ENCODE assay signal across 1 cellular context in the genomic region with DNA sequence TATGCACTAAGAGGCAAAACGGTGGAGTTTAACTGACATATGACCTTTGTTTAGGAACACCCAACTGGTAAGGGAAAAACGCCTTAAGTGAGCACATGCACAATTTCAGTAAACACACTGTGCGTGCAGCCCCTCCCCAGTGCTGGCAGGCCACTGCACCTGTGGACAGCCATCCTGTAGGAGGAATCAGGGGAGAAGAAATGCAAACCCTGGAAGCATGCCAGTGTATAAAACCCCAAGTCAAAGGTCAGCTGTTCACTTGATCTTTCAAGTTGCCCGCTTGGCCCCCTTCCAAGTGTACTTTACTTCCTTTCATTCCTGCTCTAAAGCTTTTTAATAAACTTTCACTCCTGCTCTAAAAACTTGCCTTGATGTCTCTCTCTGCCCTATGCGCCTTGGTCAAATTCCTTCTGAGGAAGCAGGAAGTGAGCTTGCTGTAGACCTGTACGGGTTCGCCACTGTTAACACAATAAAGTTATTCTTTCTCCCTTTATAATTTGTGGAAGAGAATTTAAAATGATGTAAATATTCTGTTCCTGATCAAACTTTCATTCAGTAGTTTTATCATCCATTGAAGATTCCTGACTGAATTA.
TF ChIP-seq lines count a peak whose summit lies in the region.

No MANE protein-coding gene starts in this region.

TF ChIP-seq in WTC11, 78 proteins besides CTCF, POLR2A, EP300 and RAD21 (continued from another document):
- TF ChIP-seq, protein P1, sequence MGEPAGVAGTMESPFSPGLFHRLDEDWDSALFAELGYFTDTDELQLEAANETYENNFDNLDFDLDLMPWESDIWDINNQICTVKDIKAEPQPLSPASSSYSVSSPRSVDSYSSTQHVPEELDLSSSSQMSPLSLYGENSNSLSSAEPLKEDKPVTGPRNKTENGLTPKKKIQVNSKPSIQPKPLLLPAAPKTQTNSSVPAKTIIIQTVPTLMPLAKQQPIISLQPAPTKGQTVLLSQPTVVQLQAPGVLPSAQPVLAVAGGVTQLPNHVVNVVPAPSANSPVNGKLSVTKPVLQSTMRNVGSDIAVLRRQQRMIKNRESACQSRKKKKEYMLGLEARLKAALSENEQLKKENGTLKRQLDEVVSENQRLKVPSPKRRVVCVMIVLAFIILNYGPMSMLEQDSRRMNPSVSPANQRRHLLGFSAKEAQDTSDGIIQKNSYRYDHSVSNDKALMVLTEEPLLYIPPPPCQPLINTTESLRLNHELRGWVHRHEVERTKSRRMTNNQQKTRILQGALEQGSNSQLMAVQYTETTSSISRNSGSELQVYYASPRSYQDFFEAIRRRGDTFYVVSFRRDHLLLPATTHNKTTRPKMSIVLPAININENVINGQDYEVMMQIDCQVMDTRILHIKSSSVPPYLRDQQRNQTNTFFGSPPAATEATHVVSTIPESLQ (CRISPR knock-in tag; IDR thresholded peaks at IDR 0.05): no peak
- TF ChIP-seq E2F4 (CRISPR knock-in tag; IDR thresholded peaks at IDR 0.05; ENCODE audit: borderline replicate concordance, low read depth): no peak
- TF ChIP-seq ZNF263 (CRISPR knock-in tag; IDR thresholded peaks at IDR 0.05; ENCODE audit: low read depth): no peak
- no peak for TF ChIP-seq ZNF396 (CRISPR knock-in tag; IDR thresholded peaks at IDR 0.05; ENCODE audit: borderline replicate concordance)
- TF ChIP-seq GRHL2 (CRISPR knock-in tag; IDR thresholded peaks at IDR 0.05; ENCODE audit: insufficient replicate concordance, severe bottlenecking): no peak
- TF ChIP-seq, protein P2, sequence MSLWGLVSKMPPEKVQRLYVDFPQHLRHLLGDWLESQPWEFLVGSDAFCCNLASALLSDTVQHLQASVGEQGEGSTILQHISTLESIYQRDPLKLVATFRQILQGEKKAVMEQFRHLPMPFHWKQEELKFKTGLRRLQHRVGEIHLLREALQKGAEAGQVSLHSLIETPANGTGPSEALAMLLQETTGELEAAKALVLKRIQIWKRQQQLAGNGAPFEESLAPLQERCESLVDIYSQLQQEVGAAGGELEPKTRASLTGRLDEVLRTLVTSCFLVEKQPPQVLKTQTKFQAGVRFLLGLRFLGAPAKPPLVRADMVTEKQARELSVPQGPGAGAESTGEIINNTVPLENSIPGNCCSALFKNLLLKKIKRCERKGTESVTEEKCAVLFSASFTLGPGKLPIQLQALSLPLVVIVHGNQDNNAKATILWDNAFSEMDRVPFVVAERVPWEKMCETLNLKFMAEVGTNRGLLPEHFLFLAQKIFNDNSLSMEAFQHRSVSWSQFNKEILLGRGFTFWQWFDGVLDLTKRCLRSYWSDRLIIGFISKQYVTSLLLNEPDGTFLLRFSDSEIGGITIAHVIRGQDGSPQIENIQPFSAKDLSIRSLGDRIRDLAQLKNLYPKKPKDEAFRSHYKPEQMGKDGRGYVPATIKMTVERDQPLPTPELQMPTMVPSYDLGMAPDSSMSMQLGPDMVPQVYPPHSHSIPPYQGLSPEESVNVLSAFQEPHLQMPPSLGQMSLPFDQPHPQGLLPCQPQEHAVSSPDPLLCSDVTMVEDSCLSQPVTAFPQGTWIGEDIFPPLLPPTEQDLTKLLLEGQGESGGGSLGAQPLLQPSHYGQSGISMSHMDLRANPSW (CRISPR knock-in tag; conservative IDR thresholded peaks at IDR 0.05; ENCODE audit: low read depth): no peak
- TF ChIP-seq, protein P3, sequence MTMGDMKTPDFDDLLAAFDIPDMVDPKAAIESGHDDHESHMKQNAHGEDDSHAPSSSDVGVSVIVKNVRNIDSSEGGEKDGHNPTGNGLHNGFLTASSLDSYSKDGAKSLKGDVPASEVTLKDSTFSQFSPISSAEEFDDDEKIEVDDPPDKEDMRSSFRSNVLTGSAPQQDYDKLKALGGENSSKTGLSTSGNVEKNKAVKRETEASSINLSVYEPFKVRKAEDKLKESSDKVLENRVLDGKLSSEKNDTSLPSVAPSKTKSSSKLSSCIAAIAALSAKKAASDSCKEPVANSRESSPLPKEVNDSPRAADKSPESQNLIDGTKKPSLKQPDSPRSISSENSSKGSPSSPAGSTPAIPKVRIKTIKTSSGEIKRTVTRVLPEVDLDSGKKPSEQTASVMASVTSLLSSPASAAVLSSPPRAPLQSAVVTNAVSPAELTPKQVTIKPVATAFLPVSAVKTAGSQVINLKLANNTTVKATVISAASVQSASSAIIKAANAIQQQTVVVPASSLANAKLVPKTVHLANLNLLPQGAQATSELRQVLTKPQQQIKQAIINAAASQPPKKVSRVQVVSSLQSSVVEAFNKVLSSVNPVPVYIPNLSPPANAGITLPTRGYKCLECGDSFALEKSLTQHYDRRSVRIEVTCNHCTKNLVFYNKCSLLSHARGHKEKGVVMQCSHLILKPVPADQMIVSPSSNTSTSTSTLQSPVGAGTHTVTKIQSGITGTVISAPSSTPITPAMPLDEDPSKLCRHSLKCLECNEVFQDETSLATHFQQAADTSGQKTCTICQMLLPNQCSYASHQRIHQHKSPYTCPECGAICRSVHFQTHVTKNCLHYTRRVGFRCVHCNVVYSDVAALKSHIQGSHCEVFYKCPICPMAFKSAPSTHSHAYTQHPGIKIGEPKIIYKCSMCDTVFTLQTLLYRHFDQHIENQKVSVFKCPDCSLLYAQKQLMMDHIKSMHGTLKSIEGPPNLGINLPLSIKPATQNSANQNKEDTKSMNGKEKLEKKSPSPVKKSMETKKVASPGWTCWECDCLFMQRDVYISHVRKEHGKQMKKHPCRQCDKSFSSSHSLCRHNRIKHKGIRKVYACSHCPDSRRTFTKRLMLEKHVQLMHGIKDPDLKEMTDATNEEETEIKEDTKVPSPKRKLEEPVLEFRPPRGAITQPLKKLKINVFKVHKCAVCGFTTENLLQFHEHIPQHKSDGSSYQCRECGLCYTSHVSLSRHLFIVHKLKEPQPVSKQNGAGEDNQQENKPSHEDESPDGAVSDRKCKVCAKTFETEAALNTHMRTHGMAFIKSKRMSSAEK (CRISPR knock-in tag; IDR thresholded peaks at IDR 0.05; ENCODE audit: borderline replicate concordance): no peak
- TF ChIP-seq SP1 (CRISPR knock-in tag; conservative IDR thresholded peaks at IDR 0.05): no peak
- no peak for TF ChIP-seq HMGXB4 (CRISPR knock-in tag; IDR thresholded peaks at IDR 0.05)
- no peak for TF ChIP-seq ELF4 (CRISPR knock-in tag; IDR thresholded peaks at IDR 0.05; ENCODE audit: low read depth)
- TF ChIP-seq NR3C1 (CRISPR knock-in tag; conservative IDR thresholded peaks at IDR 0.05; ENCODE audit: low read depth): no peak
- no peak for TF ChIP-seq NFATC4 (CRISPR knock-in tag; IDR thresholded peaks at IDR 0.05)
